In the genomic region with DNA sequence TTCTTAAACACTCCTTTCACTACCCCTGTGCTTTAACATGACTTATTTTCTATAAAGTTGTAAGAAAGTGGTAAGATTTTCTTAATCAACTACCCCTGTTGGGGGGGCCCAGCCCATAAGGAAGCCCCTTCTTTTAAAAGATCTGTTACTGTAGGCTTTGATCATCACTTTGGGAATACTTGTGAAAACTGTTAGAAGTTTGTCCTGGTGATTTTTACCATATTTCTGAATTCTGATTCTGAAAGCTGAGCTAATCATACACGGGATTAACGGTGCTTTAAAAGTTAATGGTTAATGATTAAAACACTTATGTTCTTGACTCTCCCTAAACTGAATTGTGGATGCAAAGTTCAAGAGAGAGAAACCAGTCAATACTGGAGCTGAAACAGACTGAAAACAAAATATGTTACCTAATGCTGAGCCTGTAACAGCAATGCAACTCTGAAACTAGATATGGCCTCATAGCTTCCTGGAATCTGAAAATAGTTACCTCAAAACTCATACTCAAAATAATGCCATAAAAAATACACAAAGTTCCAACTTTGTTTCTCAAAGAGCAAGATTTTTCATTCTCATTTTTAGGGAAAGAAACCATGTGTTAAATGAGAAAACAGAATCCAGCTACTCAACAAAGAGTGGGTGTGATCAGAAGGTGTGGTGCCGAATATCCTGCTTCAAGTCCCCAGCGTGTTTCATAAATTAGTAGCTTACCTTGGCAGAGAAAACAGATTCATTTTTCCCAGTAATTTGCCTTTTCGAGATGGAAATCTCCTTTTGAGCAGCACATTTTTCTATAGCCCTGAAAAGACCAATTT, we compare ENCODE assay signal across 9 cellular contexts. TPM values are rescaled to one million over a fixed set of nuclear protein-coding genes. Genes with fewer than 3 reads are reported as not detected.
DNase-seq lines count a peak whose midpoint lies in the region; ATAC-seq and TF ChIP-seq lines count a peak whose summit lies in the region.
"Had no signal": no experiment of that assay in that cellular context is flagged by ENCODE, and none has a peak within 500 bp of the region (broad histone marks: within the 10 kb centered on the region; RNA-seq: fewer than 3 reads in every experiment).

No MANE protein-coding gene starts in this region.

- no peaks in the 10 kb centered on the region for H3K36me3 ChIP-seq in colonic mucosa
- H3K36me3 ChIP-seq in skeletal muscle satellite cell (ENCODE audit: insufficient read depth, low read length): no peaks in the 10 kb centered on the region

- no peak overlapping the region for H3K27ac Mint-ChIP-seq in activated T-cell treated with anti-CD3 and anti-CD28 coated beads, Interleukin-2, amount 50 U/mL, for 24 hours
- H3K27ac Mint-ChIP-seq: activated naive CD4-positive, alpha-beta T cell treated with anti-CD3 and anti-CD28 coated beads, Interleukin-2, amount 50 U/mL, for 24 hours had no signal

- intact Hi-C loops in colonic mucosa (cut with DNase I): no loop called here

- no peak for TF ChIP-seq CTCF in colonic mucosa (IDR thresholded peaks at IDR 0.05)

- H3K4me1 Mint-ChIP-seq in activated T-cell treated with anti-CD3 and anti-CD28 coated beads, Interleukin-2, amount 50 U/mL, for 24 hours (ENCODE audit: low read depth): peaks cover 23% of the 10 kb centered on the region
- H3K4me1 Mint-ChIP-seq: activated naive CD4-positive, alpha-beta T cell treated with anti-CD3 and anti-CD28 coated beads, Interleukin-2, amount 50 U/mL, for 24 hours had no signal

- H3K4me2 ChIP-seq in skeletal muscle satellite cell (ENCODE audit: low read length): peak overlapping the region; percentile 66

- no peaks in the 10 kb centered on the region for H3K27me3 Mint-ChIP-seq in activated T-cell treated with anti-CD3 and anti-CD28 coated beads, Interleukin-2, amount 50 U/mL, for 24 hours
- H3K27me3 Mint-ChIP-seq: activated naive CD4-positive, alpha-beta T cell treated with anti-CD3 and anti-CD28 coated beads, Interleukin-2, amount 50 U/mL, for 24 hours had no signal

- no peaks in the 10 kb centered on the region for H3K36me3 Mint-ChIP-seq in activated T-cell treated with anti-CD3 and anti-CD28 coated beads, Interleukin-2, amount 50 U/mL, for 24 hours (ENCODE audit: low read depth)
- H3K36me3 Mint-ChIP-seq: activated naive CD4-positive, alpha-beta T cell treated with anti-CD3 and anti-CD28 coated beads, Interleukin-2, amount 50 U/mL, for 24 hours had no signal

- peak overlapping the region; percentile 39 for H3K27ac ChIP-seq in colonic mucosa

- ATAC-seq in GM19035 (IDR thresholded peaks at IDR 0.05; ENCODE audit: unreplicated experiment) (peak; percentile 56), HG02973 (IDR thresholded peaks at IDR 0.05; ENCODE audit: unreplicated experiment) (peak; percentile 77)

- no peaks in the 10 kb centered on the region for H3K9me3 Mint-ChIP-seq in activated T-cell treated with anti-CD3 and anti-CD28 coated beads, Interleukin-2, amount 50 U/mL, for 24 hours
- H3K9me3 Mint-ChIP-seq: activated naive CD4-positive, alpha-beta T cell treated with anti-CD3 and anti-CD28 coated beads, Interleukin-2, amount 50 U/mL, for 24 hours had no signal

- H3K9me3 ChIP-seq in colonic mucosa (no peaks in the 10 kb centered on the region), skeletal muscle satellite cell (replicated peaks; ENCODE audit: low read length) (no peaks in the 10 kb centered on the region)

- H3K4me1 ChIP-seq in colonic mucosa (peaks cover 10% of the 10 kb centered on the region), skeletal muscle satellite cell (ENCODE audit: control insufficient read depth, insufficient read depth, low read length) (peaks cover 31% of the 10 kb centered on the region)

- no peak for DNase-seq in colonic mucosa
- no peak for DNase-seq in cortex of kidney (lab: John Stamatoyannopoulos, UW)
- no peak for DNase-seq in activated T-cell treated with anti-CD3 and anti-CD28 coated beads, Interleukin-2, amount 50 U/mL, for 24 hours
- no peak for DNase-seq in retina
- no peak for DNase-seq in OCI-M1 (lab: John Stamatoyannopoulos, UW)

- H3K4me3 Mint-ChIP-seq in activated T-cell treated with anti-CD3 and anti-CD28 coated beads, Interleukin-2, amount 50 U/mL, for 24 hours: no peak overlapping the region
- H3K4me3 Mint-ChIP-seq: activated naive CD4-positive, alpha-beta T cell treated with anti-CD3 and anti-CD28 coated beads, Interleukin-2, amount 50 U/mL, for 24 hours had no signal

- H3K9ac ChIP-seq in colonic mucosa (ENCODE audit: low read depth in 2 of 2, low read length in 2 of 2) (peak overlapping the region in 1 of 2 donors; percentile 44), skeletal muscle satellite cell (ENCODE audit: low read depth, low read length) (peak overlapping the region; percentile 52)

- H3K4me3 ChIP-seq in colonic mucosa (no peak overlapping the region), skeletal muscle satellite cell (ENCODE audit: low read length) (peak overlapping the region; percentile 35)

- H3K27me3 ChIP-seq in colonic mucosa (no peaks in the 10 kb centered on the region), skeletal muscle satellite cell (ENCODE audit: control insufficient read depth, insufficient read depth, low read length) (no peaks in the 10 kb centered on the region)

RNA-seq across cellular contexts. Expression of gene ADH7, which starts 31.6 kb away (rescaled TPM):
- not detected for total RNA-seq in colonic mucosa
- not detected in 2 replicates for total RNA-seq in skeletal muscle satellite cell (2012; rRNA removed)

RNA-seq across cellular contexts. Expression of gene ADH1C, which starts 51.0 kb away (rescaled TPM):
- total RNA-seq in colonic mucosa: 100 to 1,000 TPM; 140 to 240 TPM
- 0.76 and 2.2 TPM in 2 replicates for total RNA-seq in skeletal muscle satellite cell (2012; rRNA removed)
